8 cellular contexts compared by ENCODE assay signal in genomic region chr12:49705479-49706267, GRCh38. TPM values are rescaled to one million over a fixed set of nuclear protein-coding genes. Genes with fewer than 3 reads are reported as not detected.
DNase-seq lines count a peak whose midpoint lies in the region; TF ChIP-seq lines count a peak whose summit lies in the region.

No MANE protein-coding gene starts in this region.

- H3K27ac ChIP-seq in SK-N-SH (ENCODE audit: low read depth in 2 of 2, low read length in 1 of 2) (peak overlapping the region; percentile 79 to 88), duodenal mucosa (ENCODE audit: low read depth, low read length) (no peak overlapping the region), testis (peak overlapping the region; percentile 96 to 98)

- no peak for TF ChIP-seq RAD21 in SK-N-SH (IDR thresholded peaks at IDR 0.05; ENCODE audit: low read length)

- POLR2A ChIA-PET in SK-N-SH (lab: Yijun Ruan, JAX), result interaction anchor here (0.6 to 2.7 kb wide), 7 partner anchors 9 to 61 kb away, joined by 3 to 20 read pairs (median 5); partner anchors contain the start of gene TMBIM6

- H3K4me1 Mint-ChIP-seq in mesothelial cell of epicardium, result peaks cover 19% of the 10 kb centered on the region

- H3K36me3 ChIP-seq in SK-N-SH (replicated peaks in 1 of 2; ENCODE audit: control insufficient read depth in 1 of 2, insufficient read depth in 2 of 2, low read length in 1 of 2), result no peaks in the 10 kb centered on the region
- no peaks in the 10 kb centered on the region for H3K36me3 ChIP-seq in duodenal mucosa (ENCODE audit: control insufficient read depth in 1 of 2, insufficient read depth in 2 of 2, low read length in 2 of 2)
- no peaks in the 10 kb centered on the region for H3K36me3 ChIP-seq in testis (ENCODE audit: low read depth, missing control alignments)

- CTCF ChIA-PET in SK-N-SH (lab: Yijun Ruan, JAX), result interaction anchor here (0.5 to 22.7 kb wide), 13 partner anchors 9 to 613 kb away, joined by 3 to 590 read pairs (median 4); partner anchors contain the start of gene TMBIM6

- no peaks in the 10 kb centered on the region for H3K9me3 ChIP-seq in SK-N-SH
- no peaks in the 10 kb centered on the region for H3K9me3 ChIP-seq in duodenal mucosa (ENCODE audit: control insufficient read depth in 1 of 2, low read length in 2 of 2)
- H3K9me3 ChIP-seq in testis, result no peaks in the 10 kb centered on the region

- H2AFZ ChIP-seq in SK-N-SH (ENCODE audit: low read depth), result peak overlapping the region; percentile 68

- H3K79me2 ChIP-seq in SK-N-SH (ENCODE audit: insufficient read depth), result peaks cover 63% of the 10 kb centered on the region

- no peaks in the 10 kb centered on the region for H3K36me3 Mint-ChIP-seq in mesothelial cell of epicardium

- peaks cover 18% of the 10 kb centered on the region for H4K20me1 ChIP-seq in SK-N-SH (ENCODE audit: insufficient read depth)

- intact Hi-C loops in testis (cut with DNase I; ENCODE audit: low total_unique reads), result loop anchor here (2.0 kb wide), 1 partner anchor 59 kb away; no protein-coding TSS in a partner anchor

- H3K27me3 ChIP-seq in SK-N-SH (ENCODE audit: insufficient read depth), result no peaks in the 10 kb centered on the region
- H3K27me3 ChIP-seq in duodenal mucosa (ENCODE audit: control insufficient read depth in 1 of 2, insufficient read depth in 2 of 2, low read length in 2 of 2), result peaks cover 5 to 22% of the 10 kb centered on the region in 2 donors
- H3K27me3 ChIP-seq in testis, result no peaks in the 10 kb centered on the region

- TF ChIP-seq POLR2A in testis (IDR thresholded peaks at IDR 0.05), result no peak

- H3K9ac ChIP-seq in SK-N-SH (peak overlapping the region; percentile 92), duodenal mucosa (ENCODE audit: low read depth in 1 of 2, low read length in 2 of 2) (peak overlapping the region; percentile 33 to 52)

- peak overlapping the region; percentile 88 for H3K4me3 Mint-ChIP-seq in mesothelial cell of epicardium

- peak overlapping the region; percentile 36 for H3K27ac Mint-ChIP-seq in mesothelial cell of epicardium

- peak overlapping the region; percentile 83 to 96 for H3K4me3 ChIP-seq in SK-N-SH (ENCODE audit: low read depth in 2 of 2, low read length in 1 of 2)
- peak overlapping the region; percentile 61 to 77 for H3K4me3 ChIP-seq in duodenal mucosa (ENCODE audit: low read depth in 1 of 2, low read length in 2 of 2)
- H3K4me3 ChIP-seq in testis, result peak overlapping the region in 1 of 2 donors; percentile 96

- H3K4me1 ChIP-seq in SK-N-SH (ENCODE audit: control insufficient read depth in 1 of 2, insufficient read depth in 2 of 2, low read depth in 1 of 2, low read length in 1 of 2), result peaks cover 25 to 29% of the 10 kb centered on the region in 2 experiments; a peak in 3 of 4 replicates
- peaks cover 12 to 18% of the 10 kb centered on the region in 2 donors for H3K4me1 ChIP-seq in duodenal mucosa (ENCODE audit: control insufficient read depth in 1 of 2, insufficient read depth in 2 of 2, low read length in 2 of 2)
- H3K4me1 ChIP-seq in testis, result peaks cover 25% of the 10 kb centered on the region

- peaks cover 47% of the 10 kb centered on the region for H3K27me3 Mint-ChIP-seq in mesothelial cell of epicardium (ENCODE audit: low read depth)

- TF ChIP-seq CTCF in SK-N-SH (IDR thresholded peaks at IDR 0.05), result no peak
- TF ChIP-seq CTCF in mesothelial cell of epicardium (IDR thresholded peaks at IDR 0.05; ENCODE audit: unreplicated experiment), result no peak
- TF ChIP-seq CTCF in testis (IDR thresholded peaks at IDR 0.05), result no peak

- TF ChIP-seq EP300 in SK-N-SH (IDR thresholded peaks at IDR 0.05; ENCODE audit: borderline replicate concordance in 1 of 2, low read depth in 1 of 2, low read length in 1 of 2), result no peak

- peaks cover 28% of the 10 kb centered on the region for H3F3A ChIP-seq in SK-N-SH (replicated peaks; ENCODE audit: insufficient read depth)

- peak overlapping the region; percentile 90 for H3K4me2 ChIP-seq in SK-N-SH

- no peaks in the 10 kb centered on the region for H3K9me2 ChIP-seq in SK-N-SH

- DNase-seq in activated naive CD4-positive, alpha-beta T cell treated with Interleukin-2 at 50 U/mL for 16 hours, result peak; percentile 9
- no peak for DNase-seq in activated naive CD4-positive, alpha-beta T cell treated with anti-CD3 and anti-CD28 coated beads, Interleukin-2, amount 50 U/mL, for 16 hours
- DNase-seq in SK-N-SH (peak; percentile 20), mesothelial cell of epicardium (ENCODE audit: low spot score in 2 of 2, unreplicated experiment in 2 of 2) (no peak), testis (peak; percentile 80), DMS53 treated with DMSO at 0.1 percent for 48 hours (lab: John Stamatoyannopoulos, UW; ENCODE audit: unreplicated experiment) (no peak), COLO668 (lab: John Stamatoyannopoulos, UW; ENCODE audit: unreplicated experiment) (no peak)

- H3K9me3 Mint-ChIP-seq in mesothelial cell of epicardium, result no peaks in the 10 kb centered on the region

- 26% methylated on average over 10 of the region's 13 CpGs for WGBS in SK-N-SH (ENCODE audit: low lambda C conversion rate)
- WGBS in testis, 2 donors, result 32 to 36% methylated on average over 13 of the region's 13 CpGs

TF ChIP-seq in SK-N-SH, 30 proteins besides CTCF, POLR2A, EP300 and RAD21:
- peak; percentile 55; the same call in 1 of the 2 replicates for TF ChIP-seq FOSL2 (IDR thresholded peaks at IDR 0.05; ENCODE audit: borderline replicate concordance, low read depth)
- no peak for TF ChIP-seq RFX5 (IDR thresholded peaks at IDR 0.05; ENCODE audit: low read length)
- no peak for TF ChIP-seq USF1 (IDR thresholded peaks at IDR 0.05; ENCODE audit: borderline replicate concordance, low read depth)
- no peak for TF ChIP-seq TEAD4 (IDR thresholded peaks at IDR 0.05; ENCODE audit: borderline replicate concordance, insufficient read depth)
- no peak for TF ChIP-seq SMC3 (IDR thresholded peaks at IDR 0.05; ENCODE audit: low read depth, low read length)
- 0 out of 2 replicates have a peak, but pooled peaks have one; percentile 12 for TF ChIP-seq POLR2AphosphoS5 (IDR thresholded peaks at IDR 0.05; ENCODE audit: low read depth, low read length)
- peak; percentile 32; the same call in 1 of the 2 replicates for TF ChIP-seq TCF12 (IDR thresholded peaks at IDR 0.05)
- no peak for TF ChIP-seq YY1 (IDR thresholded peaks at IDR 0.05; ENCODE audit: low read depth)
- no peak for TF ChIP-seq MXI1 (IDR thresholded peaks at IDR 0.05; ENCODE audit: low read depth, low read length)
- TF ChIP-seq NFIC (IDR thresholded peaks at IDR 0.05; ENCODE audit: borderline replicate concordance), result peak; percentile 57
- 0 out of 2 replicates have a peak, but pooled peaks have one; percentile 23 for TF ChIP-seq SIN3A (IDR thresholded peaks at IDR 0.05; ENCODE audit: borderline replicate concordance, low read depth, low read length)
- TF ChIP-seq FOXM1 (IDR thresholded peaks at IDR 0.05; ENCODE audit: low read depth), result no peak
- no peak for TF ChIP-seq RXRA (IDR thresholded peaks at IDR 0.05; ENCODE audit: borderline replicate concordance, low read depth)
- no peak for TF ChIP-seq EZH2phosphoT487 (IDR thresholded peaks at IDR 0.05; ENCODE audit: borderline replicate concordance, low read depth)
- peak; percentile 11; the same call in 1 of the 2 replicates for TF ChIP-seq MAX (IDR thresholded peaks at IDR 0.05; ENCODE audit: low read depth)
- no peak for TF ChIP-seq CHD2 (IDR thresholded peaks at IDR 0.05; ENCODE audit: low read length, partially characterized antibody)
TF ChIP-seq in SK-N-SH: peak in this region for 6.

RNA-seq across cellular contexts. Expression of gene FMNL3, which starts 1.5 kb away (rescaled TPM):
- polyA plus RNA-seq in SK-N-SH (2012; rRNA removed), result 10.2 and 13.1 TPM in 2 replicates
- polyA plus RNA-seq in SK-N-SH (2012; cell fraction: cytosol; rRNA removed), result 6.6 and 8.8 TPM in 2 replicates
- polyA plus RNA-seq in SK-N-SH (2012; cell fraction: nucleus; rRNA removed), result 19.5 and 24.9 TPM in 2 replicates
- total RNA-seq in mesothelial cell of epicardium, result 16.3 to 19.2 TPM (median 18.3 TPM) in 3 replicates
- total RNA-seq in testis, result 10 to 100 TPM; 40.5 to 73.5 TPM
- 26.0 TPM for polyA plus RNA-seq in testis (ENCODE audit: insufficient read depth, low read depth, low replicate concordance)

RNA-seq across cellular contexts. Expression of gene TMBIM6, which starts 35.7 kb away (rescaled TPM):
- polyA plus RNA-seq in SK-N-SH (2012; rRNA removed), result 290 and 360 TPM in 2 replicates
- polyA plus RNA-seq in SK-N-SH (2012; cell fraction: cytosol; rRNA removed), result 355 TPM in 2 replicates
- 242 and 304 TPM in 2 replicates for polyA plus RNA-seq in SK-N-SH (2012; cell fraction: nucleus; rRNA removed)
- total RNA-seq in mesothelial cell of epicardium, result 296 to 312 TPM (median 297 TPM) in 3 replicates
- total RNA-seq in testis, result 100 to 1,000 TPM; 407 to 440 TPM
- polyA plus RNA-seq in testis (ENCODE audit: insufficient read depth, low read depth, low replicate concordance), result 618 TPM

Comparison
In these comparisons a context has a peak if more than half of its experiments do, and no peak if none do; other contexts are left out.
1. DNase-seq: peak in activated naive CD4-positive, alpha-beta T cell treated with Interleukin-2 at 50 U/mL for 16 hours (single experiment), SK-N-SH (single experiment) and testis (single experiment); none in activated naive CD4-positive, alpha-beta T cell treated with anti-CD3 and anti-CD28 coated beads, Interleukin-2, amount 50 U/mL, for 16 hours (single experiment), mesothelial cell of epicardium (0 of 2), DMS53 treated with DMSO at 0.1 percent for 48 hours (single experiment) and COLO668 (single experiment).